In genomic region chr11:14644396-14645246, GRCh38 we compare ENCODE assay signal across 8 cellular contexts. TPM values are rescaled to one million over a fixed set of nuclear protein-coding genes. Genes with fewer than 3 reads are reported as not detected.
DNase-seq lines count a peak whose midpoint lies in the region; ATAC-seq and TF ChIP-seq lines count a peak whose summit lies in the region.

No MANE protein-coding gene starts in this region.

- TF ChIP-seq CTCF in AG09309 (IDR thresholded peaks at IDR 0.05; ENCODE audit: control insufficient read depth, insufficient read depth, low read depth, low read length, missing control alignments) (no peak), Peyer's patch (IDR thresholded peaks at IDR 0.05) (peak in 2 of 6 experiments; percentile 15 to 25), progenitor cell of endocrine pancreas (IDR thresholded peaks at IDR 0.05; ENCODE audit: unreplicated experiment) (no peak)

- H3K4me3 ChIP-seq in AG09309 (ENCODE audit: control insufficient read depth, low read depth, low read length) = peak overlapping the region; percentile 57
- peak overlapping the region; percentile 86 to 98 (median 93) for H3K4me3 ChIP-seq in Peyer's patch

- no peaks in the 10 kb centered on the region for H3K9me3 Mint-ChIP-seq in progenitor cell of endocrine pancreas (ENCODE audit: low read depth)

- no peaks in the 10 kb centered on the region for H3K36me3 Mint-ChIP-seq in progenitor cell of endocrine pancreas (ENCODE audit: insufficient read depth)

- peaks cover 5% of the 10 kb centered on the region for H3K27me3 Mint-ChIP-seq in progenitor cell of endocrine pancreas

- H3K27ac Mint-ChIP-seq in progenitor cell of endocrine pancreas = peak overlapping the region; percentile 93

- peaks cover 0 to 6% (median 2%) of the 10 kb centered on the region in 4 donors for H3K4me1 ChIP-seq in Peyer's patch

- ATAC-seq in GM18868 (IDR thresholded peaks at IDR 0.05; ENCODE audit: unreplicated experiment) (peak; percentile 37), HG03108 (IDR thresholded peaks at IDR 0.05; ENCODE audit: unreplicated experiment) (peak; percentile 41), Right ventricle myocardium superior (ENCODE audit: poor library complexity) (peak; percentile 68)

- no peaks in the 10 kb centered on the region for H3K9me3 ChIP-seq in Peyer's patch

- peak overlapping the region; percentile 91 for H3K4me3 Mint-ChIP-seq in progenitor cell of endocrine pancreas (ENCODE audit: low read depth)

- no peak for TF ChIP-seq POLR2A in Peyer's patch (IDR thresholded peaks at IDR 0.05)

- peaks cover 20% of the 10 kb centered on the region for H3K4me1 Mint-ChIP-seq in progenitor cell of endocrine pancreas (ENCODE audit: low read depth)

- DNase-seq in AG09309 (ENCODE audit: low read depth) = no peak
- peak; percentile 32 to 73 (median 61) for DNase-seq in Peyer's patch
- peak; percentile 53 for DNase-seq in activated naive CD4-positive, alpha-beta T cell treated with Interleukin-2 at 50 U/mL for 16 hours
- DNase-seq in Right ventricle myocardium superior = peak; percentile 61
- DNase-seq in progenitor cell of endocrine pancreas (ENCODE audit: low spot score, unreplicated experiment) = peak; percentile 47
- no peak for DNase-seq in DMS153 (lab: John Stamatoyannopoulos, UW)

- peak overlapping the region; percentile 86 to 93 (median 92) for H3K27ac ChIP-seq in Peyer's patch

- no peaks in the 10 kb centered on the region for H3K27me3 ChIP-seq in Peyer's patch

- H3K36me3 ChIP-seq in Peyer's patch = no peaks in the 10 kb centered on the region

- intact Hi-C loops in Right ventricle myocardium superior (cut with DNase I) = loop anchor here (5.0 kb wide), 1 partner anchor 102 kb away; no protein-coding TSS in a partner anchor

RNA-seq across cellular contexts. Expression of gene PDE3B, which starts 1.0 kb away (rescaled TPM):
- total RNA-seq in Peyer's patch (10 to 100 TPM; 14.0 to 30.5 (median 18.0) TPM), Right ventricle myocardium superior (5.3 TPM), progenitor cell of endocrine pancreas (26.9 and 29.7 TPM in 2 replicates)

Comparison
In these comparisons a context has a peak if more than half of its experiments do, and no peak if none do; other contexts are left out.
1. DNase-seq: peak in Peyer's patch (3 of 3), activated naive CD4-positive, alpha-beta T cell treated with Interleukin-2 at 50 U/mL for 16 hours (single experiment), Right ventricle myocardium superior (single experiment) and progenitor cell of endocrine pancreas (single experiment); none in AG09309 (single experiment) and DMS153 (single experiment).
2. Peak in every context shown above with its lines, with median percentiles within 50 percentile points of each other: ATAC-seq.